1 cellular context compared by ENCODE assay signal in the genomic region with DNA sequence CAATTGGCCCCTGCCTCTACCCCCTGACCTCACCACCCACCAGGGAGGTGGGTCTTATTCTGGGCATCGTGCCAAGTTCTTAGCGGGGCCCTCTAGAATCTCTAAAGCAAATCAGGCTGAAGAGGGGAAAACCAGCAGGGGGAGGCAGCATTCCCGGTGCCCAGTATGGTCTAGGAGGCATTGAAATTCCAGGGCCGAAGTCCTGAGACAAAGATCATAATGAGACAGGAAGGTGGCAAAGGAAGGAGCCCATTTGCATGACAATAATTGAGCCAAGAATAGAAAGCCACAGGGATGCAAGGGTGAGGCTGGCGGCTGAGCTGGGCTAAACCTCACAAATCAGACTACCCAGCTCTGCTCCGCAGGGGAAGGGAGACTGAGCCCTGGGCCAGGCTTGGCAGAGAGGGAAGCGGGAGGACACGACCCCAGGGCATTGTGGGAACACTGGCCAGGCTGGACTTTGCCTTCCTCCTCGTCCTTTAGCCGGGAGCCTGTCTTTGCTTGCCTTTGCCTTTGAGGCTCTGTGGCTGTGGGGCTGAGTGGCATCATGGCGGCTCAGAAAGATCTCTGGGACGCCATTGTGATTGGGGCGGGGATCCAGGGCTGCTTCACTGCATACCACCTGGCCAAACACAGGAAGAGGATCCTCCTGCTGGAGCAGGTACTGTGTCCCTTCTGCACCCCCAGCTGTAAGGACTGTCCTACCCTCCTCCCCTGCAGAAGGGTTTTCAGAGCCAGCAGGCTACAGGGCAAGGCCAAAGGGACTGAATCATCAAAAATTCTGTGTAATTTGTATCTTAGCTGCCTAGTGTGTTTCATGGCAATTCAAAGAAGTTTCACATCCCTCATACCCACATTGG.
TF ChIP-seq lines count a peak whose summit lies in the region.

A gene with protein sequence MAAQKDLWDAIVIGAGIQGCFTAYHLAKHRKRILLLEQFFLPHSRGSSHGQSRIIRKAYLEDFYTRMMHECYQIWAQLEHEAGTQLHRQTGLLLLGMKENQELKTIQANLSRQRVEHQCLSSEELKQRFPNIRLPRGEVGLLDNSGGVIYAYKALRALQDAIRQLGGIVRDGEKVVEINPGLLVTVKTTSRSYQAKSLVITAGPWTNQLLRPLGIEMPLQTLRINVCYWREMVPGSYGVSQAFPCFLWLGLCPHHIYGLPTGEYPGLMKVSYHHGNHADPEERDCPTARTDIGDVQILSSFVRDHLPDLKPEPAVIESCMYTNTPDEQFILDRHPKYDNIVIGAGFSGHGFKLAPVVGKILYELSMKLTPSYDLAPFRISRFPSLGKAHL (plus strand): TSS at position 463 of the 860 bp plus-strand sequence. CDS start 85 bp downstream, at position 548.

TF ChIP-seq in H1, 55 proteins besides CTCF, POLR2A, EP300 and RAD21 (continued from another document):
- TF ChIP-seq SIX5 (IDR thresholded peaks at IDR 0.05; ENCODE audit: low read depth, low read length) (no peak), JUND (IDR thresholded peaks at IDR 0.05; ENCODE audit: low read length) (no peak; the same call in 1 of the 2 replicates), GABPA (IDR thresholded peaks at IDR 0.05; ENCODE audit: borderline replicate concordance, insufficient read depth, low read length) (no peak), EGR1 (IDR thresholded peaks at IDR 0.05; ENCODE audit: borderline replicate concordance, low read depth, low read length) (no peak), RNF2 (IDR thresholded peaks at IDR 0.05; ENCODE audit: borderline replicate concordance, low read depth, low read length, missing control alignments, poor library complexity, severe bottlenecking) (no peak), YY1 (IDR thresholded peaks at IDR 0.05; ENCODE audit: low read depth, low read length) (peak; percentile 83)
